Comparison of ENCODE assay signal across 18 cellular contexts in the genomic region with DNA sequence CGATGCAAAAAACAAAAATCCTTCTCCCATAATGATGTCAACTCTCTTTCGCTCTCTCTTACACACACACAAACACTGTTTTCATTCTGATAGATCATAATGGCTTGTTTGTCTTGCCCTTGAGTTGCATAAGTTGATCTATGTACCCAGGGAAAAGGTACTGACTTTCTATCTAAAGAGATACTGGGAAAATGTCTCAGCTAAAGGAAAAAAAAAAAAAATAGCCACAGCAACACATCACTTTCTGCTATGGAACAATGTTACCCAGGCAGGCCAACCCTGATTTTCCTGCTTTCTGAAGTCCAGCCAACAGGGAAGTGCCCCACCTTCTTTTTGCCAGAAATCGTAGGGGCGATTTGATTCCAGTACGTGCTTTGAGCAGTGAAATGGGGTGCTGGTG.
DNase-seq lines count a peak whose midpoint lies in the region; ATAC-seq, FAIRE-seq and TF ChIP-seq lines count a peak whose summit lies in the region.
"Had no signal": no experiment of that assay in that cellular context is flagged by ENCODE, and none has a peak within 500 bp of the region (broad histone marks: within the 10 kb centered on the region; RNA-seq: fewer than 3 reads in every experiment).

No MANE protein-coding gene starts in this region.

- WGBS in K562 (ENCODE audit: insufficient coverage, low coverage, missing lambda C conversion rate), result 73% methylated on average over 5 of the region's 5 CpGs
- 82 to 89% (median 83%) methylated on average over 5 of the region's 5 CpGs for WGBS in ovary, 3 donors

- H3K9me3 ChIP-seq in K562 (replicated peaks; ENCODE audit: control insufficient read depth, insufficient read depth, low read depth, low read length), result no peaks in the 10 kb centered on the region
- H3K9me3 ChIP-seq in tibial artery, result no peaks in the 10 kb centered on the region
- no peaks in the 10 kb centered on the region for H3K9me3 ChIP-seq in ovary
- H3K9me3 ChIP-seq: BLaER1 treated with 17β-estradiol and CSF1 and Interleukin-3, amounts not matched to agents 10 nM and 100 nM; SJCRH30 had no signal

- H4K20me1 ChIP-seq in K562 (replicated peaks; ENCODE audit: control insufficient read depth, insufficient read depth, low read length), result no peaks in the 10 kb centered on the region
- H4K20me1 ChIP-seq: BLaER1 treated with 17β-estradiol and CSF1 and Interleukin-3, amounts not matched to agents 10 nM and 100 nM had no signal

- H3K79me2 ChIP-seq in K562 (ENCODE audit: control insufficient read depth, insufficient read depth, low read length), result no peaks in the 10 kb centered on the region

- POLR2A ChIA-PET in K562 (lab: Yijun Ruan, JAX), result interaction anchor here (2.1 kb wide), 1 partner anchor 10 kb away, joined by 7 read pairs; no protein-coding TSS in a partner anchor

- no peak for TF ChIP-seq EP300 in K562 (IDR thresholded peaks at IDR 0.05; ENCODE audit: low read length)
- TF ChIP-seq EP300 in ovary (IDR thresholded peaks at IDR 0.05), result no peak

- H3K36me3 ChIP-seq in K562 (ENCODE audit: control insufficient read depth, insufficient read depth, low read length) (no peaks in the 10 kb centered on the region), tibial artery (no peaks in the 10 kb centered on the region), ovary (no peaks in the 10 kb centered on the region)
- H3K36me3 ChIP-seq: BLaER1 treated with 17β-estradiol and CSF1 and Interleukin-3, amounts not matched to agents 10 nM and 100 nM; SJCRH30 had no signal

- H3K4me3 ChIP-seq in K562 (no peak overlapping the region), tibial artery (no peak overlapping the region), ovary (no peak overlapping the region)
- H3K4me3 ChIP-seq: BLaER1 treated with 17β-estradiol and CSF1 and Interleukin-3, amounts not matched to agents 10 nM and 100 nM; SJCRH30 had no signal

- peaks cover 5% of the 10 kb centered on the region for H3K9me3 Mint-ChIP-seq in neural crest cell
- no peaks in the 10 kb centered on the region for H3K9me3 Mint-ChIP-seq in activated T-cell treated with anti-CD3 and anti-CD28 coated beads, Interleukin-2, amount 50 U/mL, for 4 hours

- no peak overlapping the region for H3K27ac ChIP-seq in K562 (ENCODE audit: extremely low read depth, low read depth, low read length)
- peak overlapping the region; percentile 59 to 62 for H3K27ac ChIP-seq in tibial artery
- H3K27ac ChIP-seq in ovary, result peak overlapping the region in 1 of 2 donors; percentile 63
- H3K27ac ChIP-seq: BLaER1 treated with 17β-estradiol and CSF1 and Interleukin-3, amounts not matched to agents 10 nM and 100 nM had no signal

- H3K9ac ChIP-seq in K562 (ENCODE audit: insufficient read depth in 1 of 2, low read depth in 2 of 2, low read length in 2 of 2), result no peak overlapping the region
- H3K9ac ChIP-seq: BLaER1 treated with 17β-estradiol and CSF1 and Interleukin-3, amounts not matched to agents 10 nM and 100 nM had no signal

- CTCF ChIA-PET in K562 (lab: Yijun Ruan, JAX; ENCODE audit: low intra/inter-chr PET ratio), result no interaction called here

- in situ Hi-C loops in K562 (cut with MboI), result no loop called here
- in situ Hi-C loops in G401 (cut with HindIII; ENCODE audit: low sequenced_read_pairs), result no loop called here

- TF ChIP-seq POLR2A in K562 (conservative IDR thresholded peaks at IDR 0.05) (no peak), ovary (IDR thresholded peaks at IDR 0.05) (no peak)

- H3K36me3 Mint-ChIP-seq in neural crest cell (ENCODE audit: low read depth), result peaks cover 3% of the 10 kb centered on the region
- no peaks in the 10 kb centered on the region for H3K36me3 Mint-ChIP-seq in activated T-cell treated with anti-CD3 and anti-CD28 coated beads, Interleukin-2, amount 50 U/mL, for 4 hours (ENCODE audit: insufficient read depth)

- H3K27me3 ChIP-seq in K562 (ENCODE audit: control insufficient read depth in 2 of 2, insufficient read depth in 2 of 2, low read length in 2 of 2), result no peaks in the 10 kb centered on the region
- H3K27me3 ChIP-seq in tibial artery, result no peaks in the 10 kb centered on the region
- H3K27me3 ChIP-seq in ovary, result no peaks in the 10 kb centered on the region
- H3K27me3 ChIP-seq: BLaER1 treated with 17β-estradiol and CSF1 and Interleukin-3, amounts not matched to agents 10 nM and 100 nM; SJCRH30 had no signal

- no peak overlapping the region for H3K4me2 ChIP-seq in K562 (ENCODE audit: insufficient read depth, low read length)
- H3K4me2 ChIP-seq: BLaER1 treated with 17β-estradiol and CSF1 and Interleukin-3, amounts not matched to agents 10 nM and 100 nM had no signal

- intact Hi-C loops in K562 (cut with micrococcal nuclease), result no loop called here
- intact Hi-C loops in tibial artery (cut with DNase I; ENCODE audit: low total_unique reads), result no loop called here
- intact Hi-C loops in ovary (cut with DNase I), result no loop called here

- no peak for TF ChIP-seq CTCF in K562 (IDR thresholded peaks at IDR 0.05 in 2 of 3, conservative IDR thresholded peaks at IDR 0.05 in 1 of 3; ENCODE audit: insufficient read depth in 2 of 3, low read depth in 1 of 3, low read length in 3 of 3)
- TF ChIP-seq CTCF in neural crest cell (conservative IDR thresholded peaks at IDR 0.05), result no peak
- TF ChIP-seq CTCF in tibial artery (IDR thresholded peaks at IDR 0.05), result no peak
- no peak for TF ChIP-seq CTCF in ovary (IDR thresholded peaks at IDR 0.05)

- BruUV-seq in K562 (replicated peaks; lab: Mats Ljungman, UMichigan), result no TSS peak

- no peaks in the 10 kb centered on the region for H3K9me1 ChIP-seq in K562 (ENCODE audit: control insufficient read depth, insufficient read depth, low read length)

- FAIRE-seq in K562 (lab: Jason Lieb, UNC), result no peak

- H3K27me3 Mint-ChIP-seq in neural crest cell (ENCODE audit: low read depth), result no peaks in the 10 kb centered on the region
- H3K27me3 Mint-ChIP-seq in activated T-cell treated with anti-CD3 and anti-CD28 coated beads, Interleukin-2, amount 50 U/mL, for 4 hours (ENCODE audit: low read depth), result no peaks in the 10 kb centered on the region

- H3K4me1 Mint-ChIP-seq in neural crest cell, result peaks cover 72% of the 10 kb centered on the region
- no peaks in the 10 kb centered on the region for H3K4me1 Mint-ChIP-seq in activated T-cell treated with anti-CD3 and anti-CD28 coated beads, Interleukin-2, amount 50 U/mL, for 4 hours (ENCODE audit: low read depth)

- peaks cover 0 to 24% of the 10 kb centered on the region in 2 experiments; a peak in 3 of 5 replicates for H3K4me1 ChIP-seq in K562 (replicated peaks in 1 of 2; ENCODE audit: control insufficient read depth in 2 of 2, insufficient read depth in 2 of 2, low read length in 2 of 2)
- H3K4me1 ChIP-seq in tibial artery, result peaks cover 0 to 56% (median 20%) of the 10 kb centered on the region in 4 donors
- H3K4me1 ChIP-seq in ovary (ENCODE audit: insufficient read depth), result peaks cover 23% of the 10 kb centered on the region

- H3K4me3 Mint-ChIP-seq in neural crest cell, result peak overlapping the region; percentile 3
- no peak overlapping the region for H3K4me3 Mint-ChIP-seq in activated T-cell treated with anti-CD3 and anti-CD28 coated beads, Interleukin-2, amount 50 U/mL, for 4 hours

- H2AFZ ChIP-seq in K562 (ENCODE audit: low read depth, low read length), result peak overlapping the region; percentile 44; the same call in 1 of the 2 replicates

- ATAC-seq in K562, result no peak
- ATAC-seq in activated T-cell treated with anti-CD3 and anti-CD28 coated beads, Interleukin-2, amount 50 U/mL, for 4 hours, result no peak

- DNase-seq in K562 (ENCODE audit: extremely low read depth in 1 of 4, low spot score in 3 of 4) (no peak), foreskin melanocyte (peak; percentile 44), neural crest cell (ENCODE audit: low read depth, low spot score) (no peak), tibial artery (no peak), G401 (ENCODE audit: low spot score) (no peak), ovary (no peak)
- DNase-seq in activated T-cell treated with anti-CD3 and anti-CD28 coated beads, Interleukin-2, amount 50 U/mL, for 4 hours, result no peak
- DNase-seq: activated CD4-positive, CD25-positive, alpha-beta regulatory T cell treated with anti-CD3 and anti-CD28 coated beads, Interleukin-2, amount 50 U/mL, for 72 hours; activated gamma-delta T cell; aorta; cortex of kidney; DMS79; erythroblast; MV-4-11; NCI-H2081 treated with DMSO at 0.1 percent for 48 hours; NCI-H524 treated with DMSO at 0.1 percent for 48 hours; SJCRH30 had no signal

- H3K27ac Mint-ChIP-seq in neural crest cell (ENCODE audit: unreplicated experiment), result peak overlapping the region; percentile 6

- TF ChIP-seq RAD21 in K562 (CRISPR knock-in tag; conservative IDR thresholded peaks at IDR 0.05 in 1 of 2, IDR thresholded peaks at IDR 0.05 in 1 of 2), result no peak

TF ChIP-seq in K562, 482 proteins besides CTCF, POLR2A, EP300 and RAD21 (continues in another document):
- TF ChIP-seq, protein P1, sequence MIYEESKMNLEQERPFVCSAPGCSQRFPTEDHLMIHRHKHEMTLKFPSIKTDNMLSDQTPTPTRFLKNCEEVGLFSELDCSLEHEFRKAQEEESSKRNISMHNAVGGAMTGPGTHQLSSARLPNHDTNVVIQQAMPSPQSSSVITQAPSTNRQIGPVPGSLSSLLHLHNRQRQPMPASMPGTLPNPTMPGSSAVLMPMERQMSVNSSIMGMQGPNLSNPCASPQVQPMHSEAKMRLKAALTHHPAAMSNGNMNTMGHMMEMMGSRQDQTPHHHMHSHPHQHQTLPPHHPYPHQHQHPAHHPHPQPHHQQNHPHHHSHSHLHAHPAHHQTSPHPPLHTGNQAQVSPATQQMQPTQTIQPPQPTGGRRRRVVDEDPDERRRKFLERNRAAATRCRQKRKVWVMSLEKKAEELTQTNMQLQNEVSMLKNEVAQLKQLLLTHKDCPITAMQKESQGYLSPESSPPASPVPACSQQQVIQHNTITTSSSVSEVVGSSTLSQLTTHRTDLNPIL (CRISPR knock-in tag; IDR thresholded peaks at IDR 0.05), result no peak
- TF ChIP-seq FOXA1 (IDR thresholded peaks at IDR 0.05; ENCODE audit: borderline replicate concordance) (no peak), SFPQ (IDR thresholded peaks at IDR 0.05; ENCODE audit: low read depth, low read length) (no peak)
